ENCODE assay signal across 1 cellular context in the genomic region with DNA sequence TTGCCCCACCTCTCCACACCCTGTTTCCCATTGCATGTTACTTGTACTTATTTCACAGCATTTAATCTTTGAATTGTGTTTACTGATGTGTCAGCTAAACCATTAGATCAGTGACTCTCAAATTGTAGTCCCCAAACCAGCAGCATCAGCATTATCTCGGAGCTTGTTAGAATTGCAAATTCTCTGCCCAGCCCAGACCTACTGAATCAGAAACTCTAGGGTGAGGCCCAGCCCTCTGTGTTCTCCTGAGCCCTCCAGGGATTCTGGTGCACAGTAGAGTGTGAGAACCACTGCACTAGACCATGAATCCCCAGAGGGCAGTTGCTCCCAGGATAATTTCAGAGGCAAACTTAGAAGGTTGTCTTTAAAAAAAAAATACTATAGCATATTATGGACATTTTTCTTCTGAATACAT.
A peak's percentile ranks its signal among the peaks of the same experiment; 100 is the strongest.
TF ChIP-seq lines count a peak whose summit lies in the region.

No MANE protein-coding gene starts in this region.

TF ChIP-seq in IMR-90, 13 proteins besides CTCF, POLR2A, EP300 and RAD21:
- TF ChIP-seq MAFK (IDR thresholded peaks at IDR 0.05; ENCODE audit: low read depth, low read length): peak; percentile 72
- TF ChIP-seq, protein P1, sequence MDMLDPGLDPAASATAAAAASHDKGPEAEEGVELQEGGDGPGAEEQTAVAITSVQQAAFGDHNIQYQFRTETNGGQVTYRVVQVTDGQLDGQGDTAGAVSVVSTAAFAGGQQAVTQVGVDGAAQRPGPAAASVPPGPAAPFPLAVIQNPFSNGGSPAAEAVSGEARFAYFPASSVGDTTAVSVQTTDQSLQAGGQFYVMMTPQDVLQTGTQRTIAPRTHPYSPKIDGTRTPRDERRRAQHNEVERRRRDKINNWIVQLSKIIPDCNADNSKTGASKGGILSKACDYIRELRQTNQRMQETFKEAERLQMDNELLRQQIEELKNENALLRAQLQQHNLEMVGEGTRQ (IDR thresholded peaks at IDR 0.05; ENCODE audit: low read depth, low read length): no peak
